ENCODE assay signal across 1 cellular context in genomic region chr2:150127995-150128394, GRCh38.
TF ChIP-seq lines count a peak whose summit lies in the region.

No MANE protein-coding gene starts in this region.

TF ChIP-seq in HepG2, 621 proteins besides CTCF, POLR2A, EP300 and RAD21:
- TF ChIP-seq ZNF646 (CRISPR knock-in tag; IDR thresholded peaks at IDR 0.05) (no peak), SRSF1 (optimal IDR thresholded peaks at IDR 0.05; ENCODE audit: low read depth, low read length) (no peak), RBFOX2 (IDR thresholded peaks at IDR 0.05; ENCODE audit: low read depth, low read length) (no peak), SSRP1 (CRISPR knock-in tag; IDR thresholded peaks at IDR 0.05) (no peak), BCL3 (CRISPR knock-in tag; IDR thresholded peaks at IDR 0.05) (no peak), ZNF44 (CRISPR knock-in tag; IDR thresholded peaks at IDR 0.05) (no peak), ZNF816 (CRISPR knock-in tag; IDR thresholded peaks at IDR 0.05; ENCODE audit: borderline replicate concordance) (no peak), STAT6 (CRISPR knock-in tag; IDR thresholded peaks at IDR 0.05; ENCODE audit: borderline replicate concordance) (no peak), MTA3 (CRISPR knock-in tag; IDR thresholded peaks at IDR 0.05) (no peak), TCF7L2 (IDR thresholded peaks at IDR 0.05; ENCODE audit: low read depth, low read length) (no peak), ZNF883 (CRISPR knock-in tag; IDR thresholded peaks at IDR 0.05; ENCODE audit: not compliant biosample characterization) (no peak), ZNF337 (CRISPR knock-in tag; IDR thresholded peaks at IDR 0.05; ENCODE audit: borderline replicate concordance, low read depth) (no peak), NAIF1 (CRISPR knock-in tag; IDR thresholded peaks at IDR 0.05; ENCODE audit: borderline replicate concordance) (no peak), FOXP4 (CRISPR knock-in tag; IDR thresholded peaks at IDR 0.05) (no peak), TAF1 (CRISPR knock-in tag; IDR thresholded peaks at IDR 0.05) (no peak), KDM6A (CRISPR knock-in tag; IDR thresholded peaks at IDR 0.05; ENCODE audit: low read depth) (no peak), ZMYM2 (CRISPR knock-in tag; IDR thresholded peaks at IDR 0.05) (no peak)
TF ChIP-seq in HepG2: peak in this region for 0.
